21 cellular contexts compared by ENCODE assay signal in genomic region chr16:1366060-1366711, GRCh38.
"Had no signal": no experiment of that assay in that cellular context is flagged by ENCODE, and none has a peak within 500 bp of the region (broad histone marks: within the 10 kb centered on the region; RNA-seq: fewer than 3 reads in every experiment).

No MANE protein-coding gene starts in this region.

- H3K4me1 Mint-ChIP-seq: activated naive CD4-positive, alpha-beta T cell treated with anti-CD3 and anti-CD28 coated beads, Interleukin-2, amount 50 U/mL, for 24 hours; brain had no signal

- H3K9me3 ChIP-seq: esophagus muscularis mucosa, psoas muscle, right lobe of liver, thoracic aorta had no signal

- H3K4me3 ChIP-seq: coronary artery, esophagus muscularis mucosa, lung, psoas muscle, right lobe of liver, smooth muscle cell, thoracic aorta had no signal

- FAIRE-seq: islet of Langerhans, TTC549, urothelium cell line had no signal

- H3K9me3 Mint-ChIP-seq: activated B cell treated with CpG ODN at 0.5 μM for 24 hours; activated CD4-positive, alpha-beta T cell treated with anti-CD3 and anti-CD28 coated beads, Interleukin-2, amount 10 ng/mL, durations not matched to agents 24 days and 14 days; activated naive CD4-positive, alpha-beta T cell treated with anti-CD3 and anti-CD28 coated beads, Interleukin-2, amount 50 U/mL, for 24 hours; brain had no signal

- H3K27ac ChIP-seq: coronary artery, esophagus muscularis mucosa, psoas muscle, right lobe of liver, thoracic aorta had no signal

- H3K4me1 ChIP-seq: esophagus muscularis mucosa, psoas muscle, right lobe of liver had no signal

- H3K27me3 ChIP-seq: esophagus muscularis mucosa, right lobe of liver had no signal

- ATAC-seq: psoas muscle had no signal

- H3K27me3 Mint-ChIP-seq: activated B cell treated with CpG ODN at 0.5 μM for 24 hours; activated CD4-positive, alpha-beta T cell treated with anti-CD3 and anti-CD28 coated beads, Interleukin-2, amount 10 ng/mL, durations not matched to agents 24 days and 14 days; activated naive CD4-positive, alpha-beta T cell treated with anti-CD3 and anti-CD28 coated beads, Interleukin-2, amount 50 U/mL, for 24 hours; brain had no signal

- H3K4me2 ChIP-seq: smooth muscle cell had no signal

- DNase-seq: activated B cell treated with CpG ODN at 0.5 μM for 24 hours; activated CD4-positive, alpha-beta T cell treated with anti-CD3 and anti-CD28 coated beads, Interleukin-2, amount 10 ng/mL, durations not matched to agents 24 days and 14 days; activated CD8-positive, alpha-beta memory T cell treated with anti-CD3 and anti-CD28 coated beads for 24 hours; activated effector memory CD4-positive, alpha-beta T cell treated with Interleukin-2 at 50 U/mL for 16 hours; amygdala; central memory CD4-positive, alpha-beta T cell; midbrain; stimulated activated CD4-positive, alpha-beta T cell treated with anti-CD3 and anti-CD28 coated beads, Interleukin-4, amount 100 ng/mL, for 4 hours; stimulated activated CD8-positive, alpha-beta memory T cell treated with anti-CD3 and anti-CD28 coated beads, Interleukin-4, amount 100 ng/mL, for 48 hours had no signal

- H3K4me3 Mint-ChIP-seq: activated B cell treated with CpG ODN at 0.5 μM for 24 hours; activated CD4-positive, alpha-beta T cell treated with anti-CD3 and anti-CD28 coated beads, Interleukin-2, amount 10 ng/mL, durations not matched to agents 24 days and 14 days; activated naive CD4-positive, alpha-beta T cell treated with anti-CD3 and anti-CD28 coated beads, Interleukin-2, amount 50 U/mL, for 24 hours; brain had no signal

- H3K27ac Mint-ChIP-seq: activated B cell treated with CpG ODN at 0.5 μM for 24 hours; activated CD4-positive, alpha-beta T cell treated with anti-CD3 and anti-CD28 coated beads, Interleukin-2, amount 10 ng/mL, durations not matched to agents 24 days and 14 days; activated naive CD4-positive, alpha-beta T cell treated with anti-CD3 and anti-CD28 coated beads, Interleukin-2, amount 50 U/mL, for 24 hours; brain had no signal
